In the genomic region with DNA sequence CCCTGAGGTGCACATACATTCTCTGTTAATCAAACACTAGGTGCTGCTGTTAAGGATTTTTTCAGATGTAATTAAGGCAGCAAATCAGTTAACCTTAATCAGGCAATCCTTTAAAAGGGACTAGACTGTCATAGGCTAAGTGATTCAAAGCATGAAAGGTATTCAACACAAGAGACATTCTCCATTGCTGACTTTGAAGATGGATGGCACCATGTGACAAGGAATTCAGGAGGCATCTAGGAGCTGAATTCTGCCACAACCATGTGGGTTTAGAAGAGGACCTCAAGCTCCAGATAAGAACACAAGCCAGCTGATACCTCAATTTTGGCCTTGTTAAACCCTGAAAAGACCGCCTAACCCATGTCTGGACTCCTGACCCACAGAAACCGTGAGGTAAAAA, we compare ENCODE assay signal across 2 cellular contexts.
TF ChIP-seq lines count a peak whose summit lies in the region.

No MANE protein-coding gene starts in this region.

TF ChIP-seq in IMR-90, 13 proteins besides CTCF, POLR2A, EP300 and RAD21:
- TF ChIP-seq CHD1 (IDR thresholded peaks at IDR 0.05; ENCODE audit: low read depth, low read length) (no peak), MAFK (IDR thresholded peaks at IDR 0.05; ENCODE audit: low read depth, low read length) (no peak), BHLHE40 (IDR thresholded peaks at IDR 0.05; ENCODE audit: low read depth, low read length) (no peak), MAZ (IDR thresholded peaks at IDR 0.05; ENCODE audit: borderline replicate concordance, low read depth, low read length) (no peak), MXI1 (IDR thresholded peaks at IDR 0.05; ENCODE audit: borderline replicate concordance, low read depth, low read length) (no peak)
- TF ChIP-seq, protein P1, sequence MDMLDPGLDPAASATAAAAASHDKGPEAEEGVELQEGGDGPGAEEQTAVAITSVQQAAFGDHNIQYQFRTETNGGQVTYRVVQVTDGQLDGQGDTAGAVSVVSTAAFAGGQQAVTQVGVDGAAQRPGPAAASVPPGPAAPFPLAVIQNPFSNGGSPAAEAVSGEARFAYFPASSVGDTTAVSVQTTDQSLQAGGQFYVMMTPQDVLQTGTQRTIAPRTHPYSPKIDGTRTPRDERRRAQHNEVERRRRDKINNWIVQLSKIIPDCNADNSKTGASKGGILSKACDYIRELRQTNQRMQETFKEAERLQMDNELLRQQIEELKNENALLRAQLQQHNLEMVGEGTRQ (IDR thresholded peaks at IDR 0.05; ENCODE audit: low read depth, low read length), result no peak
TF ChIP-seq in IMR-90: peak in this region for 0.

TF ChIP-seq in H1, 55 proteins besides CTCF, POLR2A, EP300 and RAD21:
- TF ChIP-seq RXRA (IDR thresholded peaks at IDR 0.05; ENCODE audit: insufficient read depth, low read depth, low read length), result no peak
- TF ChIP-seq SAP30 (IDR thresholded peaks at IDR 0.05; ENCODE audit: insufficient read depth, insufficient replicate concordance, low read length), result no peak
- no peak for TF ChIP-seq CTBP2 (IDR thresholded peaks at IDR 0.05; ENCODE audit: borderline replicate concordance, insufficient read depth, insufficient read length, low read length)
- no peak for TF ChIP-seq ZNF274 (IDR thresholded peaks at IDR 0.05; ENCODE audit: borderline replicate concordance, extremely low read depth, low read length)
- TF ChIP-seq EGR1 (IDR thresholded peaks at IDR 0.05; ENCODE audit: borderline replicate concordance, low read depth, low read length), result no peak
- no peak for TF ChIP-seq SUZ12 (IDR thresholded peaks at IDR 0.05; ENCODE audit: low read length)
- TF ChIP-seq FOSL1 (IDR thresholded peaks at IDR 0.05; ENCODE audit: insufficient read depth, low read depth, low read length), result no peak
- TF ChIP-seq, protein P1 (IDR thresholded peaks at IDR 0.05; ENCODE audit: low read length), result no peak
- TF ChIP-seq KDM1A (IDR thresholded peaks at IDR 0.05; ENCODE audit: borderline replicate concordance, low read length), result no peak
- no peak for TF ChIP-seq TEAD4 (IDR thresholded peaks at IDR 0.05; ENCODE audit: low read depth, low read length)
- TF ChIP-seq POU5F1 (IDR thresholded peaks at IDR 0.05; ENCODE audit: low read depth, low read length), result no peak
- TF ChIP-seq YY1 (IDR thresholded peaks at IDR 0.05; ENCODE audit: low read depth, low read length), result no peak
- TF ChIP-seq CHD2 (IDR thresholded peaks at IDR 0.05; ENCODE audit: low read length), result no peak
- TF ChIP-seq RFX5 (IDR thresholded peaks at IDR 0.05; ENCODE audit: borderline replicate concordance, low read depth, low read length), result no peak
- no peak for TF ChIP-seq CBX5 (IDR thresholded peaks at IDR 0.05; ENCODE audit: low read depth, low read length)
- no peak for TF ChIP-seq BACH1 (IDR thresholded peaks at IDR 0.05; ENCODE audit: low read length)
TF ChIP-seq in H1: peak in this region for 0.
